Comparison of ENCODE assay signal across 1 cellular context in genomic region chr5:120684213-120684612, GRCh38.
TF ChIP-seq lines count a peak whose summit lies in the region.

No MANE protein-coding gene starts in this region.

TF ChIP-seq in HCT116, 20 proteins besides CTCF, POLR2A, EP300 and RAD21:
- TF ChIP-seq REST (IDR thresholded peaks at IDR 0.05; ENCODE audit: low read depth) (no peak), ELF1 (IDR thresholded peaks at IDR 0.05; ENCODE audit: borderline replicate concordance, low read depth) (no peak), FOSL1 (IDR thresholded peaks at IDR 0.05; ENCODE audit: low read depth) (no peak), POLR2AphosphoS5 (IDR thresholded peaks at IDR 0.05; ENCODE audit: low read depth, low read length) (no peak), ATF3 (IDR thresholded peaks at IDR 0.05) (no peak), MAX (IDR thresholded peaks at IDR 0.05) (no peak), CBX3 (IDR thresholded peaks at IDR 0.05; ENCODE audit: low read depth) (no peak), EZH2 (IDR thresholded peaks at IDR 0.05) (no peak), EGR1 (IDR thresholded peaks at IDR 0.05; ENCODE audit: low read depth) (no peak), ZNF274 (IDR thresholded peaks at IDR 0.05; ENCODE audit: low read depth, low read length) (no peak), SP1 (IDR thresholded peaks at IDR 0.05; ENCODE audit: low read depth) (no peak), EZH2phosphoT487 (IDR thresholded peaks at IDR 0.05; ENCODE audit: borderline replicate concordance) (no peak), JUND (IDR thresholded peaks at IDR 0.05) (no peak), SRF (IDR thresholded peaks at IDR 0.05; ENCODE audit: low read depth) (no peak), ZBTB33 (IDR thresholded peaks at IDR 0.05; ENCODE audit: extremely low read depth, insufficient replicate concordance, low read length) (no peak), CEBPB (IDR thresholded peaks at IDR 0.05; ENCODE audit: low read depth) (no peak), YY1 (IDR thresholded peaks at IDR 0.05; ENCODE audit: extremely low read depth, insufficient replicate concordance, low read depth, low read length) (no peak), TCF7L2 (IDR thresholded peaks at IDR 0.05; ENCODE audit: borderline replicate concordance, extremely low read depth, insufficient read depth, insufficient read length) (no peak), SIN3A (IDR thresholded peaks at IDR 0.05; ENCODE audit: low read depth) (no peak)
